In the genomic region with DNA sequence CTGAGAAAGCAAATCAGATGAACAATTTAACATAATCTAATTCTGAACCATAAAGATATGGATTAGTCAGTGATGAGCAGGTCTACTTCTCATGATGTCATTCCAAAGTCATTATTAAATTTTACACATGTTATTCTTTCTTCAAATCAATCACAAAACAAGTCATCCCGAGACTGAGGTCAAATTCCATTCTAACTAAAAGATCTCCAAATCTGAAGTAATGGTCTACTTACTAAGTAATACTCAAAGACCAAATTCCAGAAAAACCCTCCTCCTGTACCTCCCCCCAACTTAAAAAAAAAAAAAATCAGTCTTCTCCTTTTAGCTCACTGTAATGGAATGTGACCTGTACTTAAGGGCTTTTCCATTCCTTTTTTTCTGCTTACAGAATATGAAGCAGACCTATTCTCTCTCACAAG, we compare ENCODE assay signal across 12 cellular contexts. TPM values are rescaled to one million over a fixed set of nuclear protein-coding genes. Genes with fewer than 3 reads are reported as not detected.
DNase-seq lines count a peak whose midpoint lies in the region; ATAC-seq and TF ChIP-seq lines count a peak whose summit lies in the region.
"Had no signal": no experiment of that assay in that cellular context is flagged by ENCODE, and none has a peak within 500 bp of the region (broad histone marks: within the 10 kb centered on the region; RNA-seq: fewer than 3 reads in every experiment).

No MANE protein-coding gene starts in this region.

- no peak overlapping the region for H3K18ac ChIP-seq in IMR-90 (ENCODE audit: low read depth, low read length)

- H3K14ac ChIP-seq in IMR-90 (replicated peaks; ENCODE audit: low read depth, low read length), result no peak overlapping the region

- DNase-seq in BJ (ENCODE audit: low read depth) (peak; percentile 31), IMR-90 (peak; percentile 88), choroid plexus epithelial cell (ENCODE audit: low read depth) (peak; percentile 78), vagina (ENCODE audit: extremely low spot score in 2 of 2) (no peak), NCI-H1436 treated with DMSO at 0.1 percent for 48 hours (lab: John Stamatoyannopoulos, UW) (no peak), middle frontal gyrus (ENCODE audit: extremely low spot score, low spot score) (no peak)
- DNase-seq: activated CD4-positive, alpha-beta T cell treated with anti-CD3 and anti-CD28 coated beads, Interleukin-2, amount 10 ng/mL, durations not matched to agents 7 days and 5 days; glutamatergic neuron; NCI-H1694; SHP77 treated with DMSO at 0.1 percent for 48 hours had no signal

- no peak overlapping the region for H3K56ac ChIP-seq in IMR-90 (ENCODE audit: extremely low read depth, insufficient read depth, low read length)

- TF ChIP-seq POLR2A in IMR-90 (IDR thresholded peaks at IDR 0.05; ENCODE audit: low read depth, low read length) (no peak), vagina (IDR thresholded peaks at IDR 0.05) (no peak)

- no peak overlapping the region for H2BK5ac ChIP-seq in IMR-90 (ENCODE audit: low read depth, low read length, poor library complexity, severe bottlenecking)

- H4K5ac ChIP-seq in IMR-90 (ENCODE audit: low read depth, low read length), result no peak overlapping the region

- no peak overlapping the region for H2AFZ ChIP-seq in IMR-90 (replicated peaks; ENCODE audit: low read length, poor library complexity)

- in situ Hi-C loops in IMR-90 (cut with MboI; ENCODE audit: low sequenced_read_pairs), result no loop called here

- CTCF ChIA-PET in BJ (lab: Yijun Ruan, JAX), result interaction anchor here (1.1 to 1.2 kb wide), 2 partner anchors 12 to 48 kb away, joined by 4 to 6 read pairs; a partner anchor contains a TSS
- CTCF ChIA-PET in IMR-90 (lab: Yijun Ruan, JAX), result interaction anchor here (0.8 kb wide), 1 partner anchor 48 kb away, joined by 5 read pairs; a partner anchor contains a TSS

- no peak overlapping the region for H2BK120ac ChIP-seq in IMR-90 (ENCODE audit: low read depth, low read length)

- no peak overlapping the region for H4K91ac ChIP-seq in IMR-90 (ENCODE audit: insufficient read depth, low read depth, low read length)

- no peak overlapping the region for H2AK9ac ChIP-seq in IMR-90 (replicated peaks; ENCODE audit: low read depth, low read length, poor library complexity)

- H3K9me3 ChIP-seq in IMR-90 (ENCODE audit: control insufficient read depth, insufficient read depth, low read length) (no peaks in the 10 kb centered on the region), muscle layer of duodenum (ENCODE audit: control insufficient read depth in 1 of 2, low read length in 2 of 2) (no peaks in the 10 kb centered on the region), vagina (no peaks in the 10 kb centered on the region)

- no peak for TF ChIP-seq CTCF in BJ (IDR thresholded peaks at IDR 0.05; ENCODE audit: insufficient read depth, low read depth, low read length)
- TF ChIP-seq CTCF in IMR-90 (conservative IDR thresholded peaks at IDR 0.05; ENCODE audit: low read depth, low read length), result no peak
- no peak for TF ChIP-seq CTCF in choroid plexus epithelial cell (conservative IDR thresholded peaks at IDR 0.05; ENCODE audit: low read depth, low read length)
- no peak for TF ChIP-seq CTCF in vagina (IDR thresholded peaks at IDR 0.05)

- H4K8ac ChIP-seq in IMR-90 (ENCODE audit: low read depth in 2 of 2, low read length in 2 of 2), result no peak overlapping the region

- dilution Hi-C loops in IMR-90 (cut with HindIII; ENCODE audit: low sequenced_read_pairs, unreplicated experiment), result no loop called here

- H3K9ac ChIP-seq in IMR-90 (ENCODE audit: low read depth, low read length), result no peak overlapping the region

- peaks cover 5% of the 10 kb centered on the region for H3K9me1 ChIP-seq in IMR-90 (ENCODE audit: insufficient read depth, low read length)

- H3K4me2 ChIP-seq in IMR-90 (ENCODE audit: low read depth, low read length), result no peak overlapping the region

- peaks cover 4 to 44% of the 10 kb centered on the region in 2 experiments for H3K79me1 ChIP-seq in IMR-90 (ENCODE audit: low read depth in 1 of 2, low read length in 2 of 2)

- H3K27ac ChIP-seq in IMR-90 (ENCODE audit: insufficient read depth, low read length) (no peak overlapping the region), muscle layer of duodenum (ENCODE audit: low read length) (peak overlapping the region; percentile 49), vagina (no peak overlapping the region)

- POLR2A ChIA-PET in BJ (lab: Charles Lee) (interaction anchor here (0.5 to 0.6 kb wide), 3 partner anchors 19 to 392 kb away, joined by 3 to 4 read pairs (median 3); no protein-coding TSS in a partner anchor), IMR-90 (lab: Charles Lee; ENCODE audit: unreplicated experiment) (no interaction called here)

- H2BK20ac ChIP-seq in IMR-90 (ENCODE audit: low read depth, low read length), result no peak overlapping the region

- no peak overlapping the region for H2AK5ac ChIP-seq in IMR-90 (ENCODE audit: low read depth, low read length)

- WGBS in IMR-90 (ENCODE audit: extremely low coverage in 2 of 2, insufficient read length in 1 of 2), 2 experiments, result no CpG with 5 or more reads among the region's 1 CpG

- intact Hi-C loops in IMR-90 (cut with micrococcal nuclease), result loop anchor here (5.0 kb wide), 1 partner anchor 49 kb away; a partner anchor contains a TSS
- intact Hi-C loops in vagina (cut with DNase I), result no loop called here

- no TSS peak for BruUV-seq in IMR-90 (replicated peaks; lab: Mats Ljungman, UMichigan)

- no peaks in the 10 kb centered on the region for H3K27me3 ChIP-seq in BJ (ENCODE audit: control insufficient read depth, insufficient read depth, low read length)
- no peaks in the 10 kb centered on the region for H3K27me3 ChIP-seq in IMR-90 (ENCODE audit: control insufficient read depth, insufficient read depth, low read length)
- no peaks in the 10 kb centered on the region for H3K27me3 ChIP-seq in muscle layer of duodenum (ENCODE audit: low read depth, low read length)
- no peaks in the 10 kb centered on the region for H3K27me3 ChIP-seq in vagina

- no peak overlapping the region for H3K4ac ChIP-seq in IMR-90 (ENCODE audit: low read depth, low read length)

- no peak for TF ChIP-seq RAD21 in IMR-90 (IDR thresholded peaks at IDR 0.05; ENCODE audit: low read length)

- no peak overlapping the region for H3K23ac ChIP-seq in IMR-90 (ENCODE audit: low read depth, low read length)

- ATAC-seq in IMR-90 (ENCODE audit: low read depth), result peak; percentile 10
- ATAC-seq in GM19324 (IDR thresholded peaks at IDR 0.05; ENCODE audit: low FRiP score, unreplicated experiment), result no peak

- no peak overlapping the region for H2BK15ac ChIP-seq in IMR-90 (ENCODE audit: low read depth, low read length)

- H3K4me1 ChIP-seq in IMR-90 (ENCODE audit: control insufficient read depth, insufficient read depth, low read length), result peaks cover 7% of the 10 kb centered on the region
- peaks cover 32 to 57% of the 10 kb centered on the region in 2 donors for H3K4me1 ChIP-seq in muscle layer of duodenum (ENCODE audit: control insufficient read depth in 1 of 2, insufficient read depth in 2 of 2, low read length in 2 of 2)
- peaks cover 66% of the 10 kb centered on the region for H3K4me1 ChIP-seq in vagina

- H3K36me3 ChIP-seq in BJ (ENCODE audit: control insufficient read depth, insufficient read depth, low read length) (no peaks in the 10 kb centered on the region), IMR-90 (ENCODE audit: control insufficient read depth, insufficient read depth, low read length) (peaks cover 2% of the 10 kb centered on the region; the same call in 1 of the 2 replicates), muscle layer of duodenum (ENCODE audit: control insufficient read depth in 1 of 2, insufficient read depth in 2 of 2, low read length in 2 of 2) (peaks cover 5 to 7% of the 10 kb centered on the region in 2 donors), vagina (peaks cover 0 to 13% of the 10 kb centered on the region in 2 donors)

- H3K4me3 ChIP-seq in BJ (ENCODE audit: low read depth, low read length) (no peak overlapping the region), IMR-90 (ENCODE audit: insufficient read depth, low read depth, low read length) (no peak overlapping the region), choroid plexus epithelial cell (ENCODE audit: low read depth, low read length) (no peak overlapping the region), muscle layer of duodenum (ENCODE audit: low read depth in 1 of 2, low read length in 2 of 2) (no peak overlapping the region), vagina (no peak overlapping the region)

- peaks cover 3% of the 10 kb centered on the region; the same call in 1 of the 2 replicates for H4K20me1 ChIP-seq in IMR-90 (ENCODE audit: insufficient read depth, low read length)

TF ChIP-seq in IMR-90, 13 proteins besides CTCF, POLR2A, EP300 and RAD21:
- TF ChIP-seq RCOR1 (IDR thresholded peaks at IDR 0.05; ENCODE audit: insufficient replicate concordance, low read length), result no peak
- TF ChIP-seq, protein P1, sequence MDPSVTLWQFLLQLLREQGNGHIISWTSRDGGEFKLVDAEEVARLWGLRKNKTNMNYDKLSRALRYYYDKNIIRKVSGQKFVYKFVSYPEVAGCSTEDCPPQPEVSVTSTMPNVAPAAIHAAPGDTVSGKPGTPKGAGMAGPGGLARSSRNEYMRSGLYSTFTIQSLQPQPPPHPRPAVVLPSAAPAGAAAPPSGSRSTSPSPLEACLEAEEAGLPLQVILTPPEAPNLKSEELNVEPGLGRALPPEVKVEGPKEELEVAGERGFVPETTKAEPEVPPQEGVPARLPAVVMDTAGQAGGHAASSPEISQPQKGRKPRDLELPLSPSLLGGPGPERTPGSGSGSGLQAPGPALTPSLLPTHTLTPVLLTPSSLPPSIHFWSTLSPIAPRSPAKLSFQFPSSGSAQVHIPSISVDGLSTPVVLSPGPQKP (IDR thresholded peaks at IDR 0.05; ENCODE audit: borderline replicate concordance, low read depth, low read length), result no peak

RNA-seq across cellular contexts. Expression of a gene that starts 4.7 kb away (rescaled TPM):
- polyA plus RNA-seq in BJ (2011; rRNA removed) (97.7 and 114 TPM in 2 replicates), IMR-90 (2012; rRNA removed) (134 and 140 TPM in 2 replicates)
- polyA minus RNA-seq in BJ (2011; rRNA and poly(A)+ RNA removed), result 44.6 and 66.8 TPM in 2 replicates
- total RNA-seq in IMR-90 (2012; rRNA removed) (92.8 and 98.8 TPM in 2 replicates), vagina (94.8 TPM)
- polyA plus RNA-seq in IMR-90 (2012; cell fraction: cytosol; rRNA removed), result 85.4 and 108 TPM in 2 replicates
- 39.7 and 45.7 TPM in 2 replicates for polyA plus RNA-seq in IMR-90 (2012; cell fraction: nucleus; rRNA removed; ENCODE audit: low replicate concordance)

RNA-seq across cellular contexts. Expression of a gene that starts 48.2 kb away (rescaled TPM):
- 2.4 and 3.1 TPM in 2 replicates for polyA plus RNA-seq in BJ (2011; rRNA removed)
- polyA minus RNA-seq in BJ (2011; rRNA and poly(A)+ RNA removed), result 0.31 and 0.81 TPM in 2 replicates
- 18.8 and 26.9 TPM in 2 replicates for total RNA-seq in IMR-90 (2012; rRNA removed)
- 36.1 and 48.7 TPM in 2 replicates for polyA plus RNA-seq in IMR-90 (2012; rRNA removed)
- polyA plus RNA-seq in IMR-90 (2012; cell fraction: cytosol; rRNA removed), result 31.0 and 54.1 TPM in 2 replicates
- polyA plus RNA-seq in IMR-90 (2012; cell fraction: nucleus; rRNA removed; ENCODE audit: low replicate concordance), result 41.9 and 95.5 TPM in 2 replicates
- total RNA-seq in vagina, result 16.2 TPM

Comparison
In these comparisons a context has a peak if more than half of its experiments do, and no peak if none do; other contexts are left out.
1. DNase-seq: peak in BJ (single experiment), IMR-90 (single experiment) and choroid plexus epithelial cell (single experiment); none in vagina (0 of 2), NCI-H1436 treated with DMSO at 0.1 percent for 48 hours (single experiment) and middle frontal gyrus (single experiment).